8 cellular contexts compared by ENCODE assay signal in genomic region chr10:7789390-7789789, GRCh38. TPM values are rescaled to one million over a fixed set of nuclear protein-coding genes. Genes with fewer than 3 reads are reported as not detected.
DNase-seq lines count a peak whose midpoint lies in the region; ATAC-seq and TF ChIP-seq lines count a peak whose summit lies in the region.

No MANE protein-coding gene starts in this region.

- H3K4me3 ChIP-seq in adipocyte (ENCODE audit: low read length) (peak overlapping the region; percentile 91), uterus (peak overlapping the region; percentile 83 to 85)

- H3K4me1 Mint-ChIP-seq in immature natural killer cell = peaks cover 0 to 64% of the 10 kb centered on the region in 2 donors

- H3K9ac ChIP-seq in adipocyte (ENCODE audit: low read length) = peak overlapping the region; percentile 97

- intact Hi-C loops in Right ventricle myocardium inferior (cut with DNase I) = loop anchor here (2.0 kb wide), 1 partner anchor 29 kb away; the partner anchor contains the start of gene TAF3
- intact Hi-C loops in cardiac septum (cut with DNase I) = loop anchor here (2.0 kb wide), 1 partner anchor 29 kb away; the partner anchor contains the start of gene TAF3
- intact Hi-C loops in uterus (cut with DNase I; ENCODE audit: low total_unique reads) = no loop called here
- intact Hi-C loops in sciatic nerve (cut with DNase I) = no loop called here

- H3K27ac Mint-ChIP-seq in immature natural killer cell = peak overlapping the region in 5 of 6 donors; percentile 53 to 86 (median 53)

- H3K27me3 ChIP-seq in adipocyte (replicated peaks; ENCODE audit: control insufficient read depth, insufficient read depth, low read length) (no peaks in the 10 kb centered on the region), uterus (no peaks in the 10 kb centered on the region)

- DNase-seq in Right ventricle myocardium inferior (ENCODE audit: missing footprints) (no peak), cardiac septum (ENCODE audit: low spot score) (no peak), adipocyte (ENCODE audit: low read depth) (peak; percentile 55), immature natural killer cell (no peak), uterus (no peak), sciatic nerve (ENCODE audit: low spot score) (no peak)

- H3K36me3 Mint-ChIP-seq in immature natural killer cell = peaks cover 0 to 5% (median 0%) of the 10 kb centered on the region in 3 donors

- peaks cover 27% of the 10 kb centered on the region for H3K4me1 ChIP-seq in adipocyte (ENCODE audit: control insufficient read depth, insufficient read depth, low read length)
- peaks cover 0 to 6% of the 10 kb centered on the region in 2 donors for H3K4me1 ChIP-seq in uterus

- peak overlapping the region in 1 of 5 donors; percentile 37 for H3K4me3 Mint-ChIP-seq in immature natural killer cell

- H3K27me3 Mint-ChIP-seq in immature natural killer cell (ENCODE audit: low read depth in 3 of 3) = peaks cover 0 to 2% (median 0%) of the 10 kb centered on the region in 3 donors

- peak overlapping the region in 1 of 2 donors; percentile 81 for H3K27ac ChIP-seq in uterus

- no peak for TF ChIP-seq CTCF in uterus (IDR thresholded peaks at IDR 0.05)

- H3K9me3 ChIP-seq in adipocyte (ENCODE audit: control insufficient read depth, low read length) (no peaks in the 10 kb centered on the region), uterus (no peaks in the 10 kb centered on the region)

- no peak for TF ChIP-seq POLR2A in uterus (IDR thresholded peaks at IDR 0.05)

- no peaks in the 10 kb centered on the region for H3K9me3 Mint-ChIP-seq in immature natural killer cell

- ATAC-seq in Right ventricle myocardium inferior (peak; percentile 39), sciatic nerve (no peak), HG03097 (IDR thresholded peaks at IDR 0.05; ENCODE audit: low FRiP score, unreplicated experiment) (no peak), HG03135 (IDR thresholded peaks at IDR 0.05; ENCODE audit: unreplicated experiment) (no peak)

- H3K36me3 ChIP-seq in adipocyte (ENCODE audit: control insufficient read depth, insufficient read depth, low read length, severe bottlenecking) (peaks cover 17% of the 10 kb centered on the region), uterus (no peaks in the 10 kb centered on the region)

RNA-seq across cellular contexts. Expression of gene ATP5F1C, which starts 1.4 kb away (rescaled TPM):
- 804 TPM for total RNA-seq in Right ventricle myocardium inferior
- 570 TPM for total RNA-seq in cardiac septum
- 100 to 1,000 TPM; 377 to 560 (median 441) TPM for polyA plus RNA-seq in immature natural killer cell
- total RNA-seq in uterus = 100 to 1,000 TPM; 126 to 327 (median 230) TPM
- total RNA-seq in sciatic nerve = 150 TPM

RNA-seq across cellular contexts. Expression of gene KIN, which starts 1.6 kb away (rescaled TPM):
- total RNA-seq in Right ventricle myocardium inferior (7.5 TPM), cardiac septum (7.5 TPM), uterus (10 to 100 TPM in 3 of 4 donors, 1 to 10 TPM in 1; 7.4 to 72.0 (median 14.5) TPM), sciatic nerve (14.2 TPM)
- polyA plus RNA-seq in immature natural killer cell = 10 to 100 TPM in 1 of 3 donors, 1 to 10 TPM in 2; 7.2 to 10.4 (median 8.9) TPM

RNA-seq across cellular contexts. Expression of gene TAF3, which starts 28.9 kb away (rescaled TPM):
- total RNA-seq in Right ventricle myocardium inferior (11.8 TPM), cardiac septum (12.4 TPM), uterus (10 to 100 TPM in 1 of 4 donors, 1 to 10 TPM in 3; 2.9 to 17.5 (median 5.1) TPM), sciatic nerve (13.7 TPM)
- 10 to 100 TPM in 1 of 3 donors, 1 to 10 TPM in 2; 3.5 to 13.2 (median 5.5) TPM for polyA plus RNA-seq in immature natural killer cell

Comparison
In these comparisons a context has a peak if more than half of its experiments do, and no peak if none do; other contexts are left out.
1. intact Hi-C loops: an anchor here in Right ventricle myocardium inferior (2.0 kb wide) and cardiac septum (2.0 kb wide); none called in uterus and sciatic nerve.